In the genomic region with DNA sequence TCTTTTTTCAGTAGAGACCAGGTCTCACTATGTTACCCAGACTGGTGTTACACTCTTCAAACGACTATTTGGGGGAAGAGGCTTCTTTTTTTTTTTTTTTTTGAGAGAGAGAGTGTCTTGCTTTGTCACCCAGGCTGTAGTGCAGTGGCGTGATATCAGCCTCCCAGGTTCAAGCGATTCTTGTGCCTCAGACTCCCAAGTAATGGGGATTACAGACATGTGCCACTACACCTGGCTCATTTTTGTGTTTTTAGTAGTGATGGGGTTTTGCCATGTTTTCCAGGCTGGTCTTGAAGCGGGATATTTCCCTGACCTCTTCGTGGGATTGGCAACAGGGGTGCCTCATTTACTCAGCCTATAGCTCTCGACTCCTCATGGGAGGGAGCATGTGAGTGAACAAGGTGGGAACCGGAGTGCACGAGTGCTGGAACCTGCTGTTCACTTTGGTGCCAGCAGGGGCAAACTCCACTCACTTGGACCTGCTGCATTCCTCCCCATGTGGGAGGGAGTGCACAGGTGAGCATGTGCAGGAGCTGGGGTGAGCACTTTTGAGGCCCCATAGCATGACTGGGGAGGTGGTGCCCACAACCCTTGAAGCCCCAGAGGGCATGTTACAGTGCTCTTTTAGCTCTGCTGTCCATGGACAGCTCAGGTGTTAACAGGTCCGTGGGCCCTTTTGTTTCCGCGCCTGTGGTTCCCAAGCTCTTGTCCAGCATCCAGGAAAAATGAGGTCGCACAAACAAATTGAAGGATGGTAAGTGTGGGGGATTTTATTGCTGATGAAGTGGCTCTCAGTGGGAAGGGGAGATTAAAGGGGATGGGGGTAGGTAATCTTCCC, we compare ENCODE assay signal across 7 cellular contexts.
DNase-seq lines count a peak whose midpoint lies in the region; TF ChIP-seq lines count a peak whose summit lies in the region.

No MANE protein-coding gene starts in this region.

- no peaks in the 10 kb centered on the region for H3F3A ChIP-seq in DOHH2 (ENCODE audit: control insufficient read depth, insufficient read depth)

- H3K27me3 ChIP-seq in DOHH2 (ENCODE audit: control insufficient read depth, low read length): no peaks in the 10 kb centered on the region
- H3K27me3 ChIP-seq in KMS-11 (ENCODE audit: insufficient read depth, low read depth): no peaks in the 10 kb centered on the region
- no peaks in the 10 kb centered on the region for H3K27me3 ChIP-seq in mammary epithelial cell (ENCODE audit: insufficient read depth, low read length)

- H3K4me1 ChIP-seq in DOHH2 (ENCODE audit: control insufficient read depth, low read length) (peaks cover 8% of the 10 kb centered on the region), KMS-11 (ENCODE audit: low read depth, poor library complexity, severe bottlenecking) (peaks cover 8% of the 10 kb centered on the region), mammary epithelial cell (ENCODE audit: insufficient read depth, low read length) (no peaks in the 10 kb centered on the region)

- no peak overlapping the region for H3K4me3 ChIP-seq in DOHH2 (ENCODE audit: low read length)
- no peak overlapping the region for H3K4me3 ChIP-seq in KMS-11 (IDR thresholded peaks at IDR 0.05; ENCODE audit: insufficient read depth, low read depth, low read length)
- no peak overlapping the region for H3K4me3 ChIP-seq in mammary epithelial cell (replicated peaks in 1 of 3; ENCODE audit: insufficient read depth in 1 of 3, low read depth in 2 of 3, low read length in 3 of 3)

- BruUV-seq in mammary epithelial cell (replicated peaks; lab: Mats Ljungman, UMichigan): no TSS peak

- DNase-seq in mammary epithelial cell (no peak), middle frontal gyrus (ENCODE audit: extremely low spot score, low spot score) (no peak), GM20000 (ENCODE audit: low spot score) (no peak), NCI-H2029 treated with DMSO at 0.1 percent for 48 hours (lab: John Stamatoyannopoulos, UW) (no peak)

- H4K20me1 ChIP-seq in DOHH2 (ENCODE audit: control insufficient read depth, insufficient read depth, low read depth, low read length): no peaks in the 10 kb centered on the region
- H4K20me1 ChIP-seq in KMS-11 (ENCODE audit: insufficient read depth): no peaks in the 10 kb centered on the region
- no peaks in the 10 kb centered on the region for H4K20me1 ChIP-seq in mammary epithelial cell (ENCODE audit: insufficient read depth, low read length)

- no peaks in the 10 kb centered on the region for H3K9me3 Mint-ChIP-seq in nephron

- intact Hi-C loops in mammary epithelial cell (cut with micrococcal nuclease): no loop called here

- dilution Hi-C loops in mammary epithelial cell (cut with HindIII; ENCODE audit: low sequenced_read_pairs): no loop called here

- H3K9me3 ChIP-seq in DOHH2 (ENCODE audit: control insufficient read depth, insufficient read depth, low read length) (peaks cover 14% of the 10 kb centered on the region; the same call in 1 of the 2 replicates), mammary epithelial cell (replicated peaks; ENCODE audit: insufficient read depth, low read length) (no peaks in the 10 kb centered on the region)

- peaks cover 4% of the 10 kb centered on the region for H3K36me3 Mint-ChIP-seq in nephron (ENCODE audit: low read depth)

- no peak overlapping the region for H3K9ac ChIP-seq in KMS-11
- H3K9ac ChIP-seq in mammary epithelial cell (ENCODE audit: insufficient read depth, low read length): no peak overlapping the region

- in situ Hi-C loops in mammary epithelial cell (cut with MboI; ENCODE audit: low sequenced_read_pairs in 2 of 2): no loop called here

- H3K79me2 ChIP-seq in DOHH2 (ENCODE audit: control insufficient read depth, low read length): no peaks in the 10 kb centered on the region
- no peaks in the 10 kb centered on the region for H3K79me2 ChIP-seq in KMS-11 (ENCODE audit: insufficient read depth, low read depth)
- no peaks in the 10 kb centered on the region for H3K79me2 ChIP-seq in mammary epithelial cell (ENCODE audit: insufficient read depth, low read length)

- no peak overlapping the region for H3K27ac Mint-ChIP-seq in nephron

- H3K36me3 ChIP-seq in DOHH2 (ENCODE audit: control insufficient read depth, low read length): no peaks in the 10 kb centered on the region
- H3K36me3 ChIP-seq in KMS-11 (ENCODE audit: insufficient read depth): no peaks in the 10 kb centered on the region
- no peaks in the 10 kb centered on the region for H3K36me3 ChIP-seq in mammary epithelial cell (ENCODE audit: insufficient read depth, low read length)

- H3K4me1 Mint-ChIP-seq in nephron: peaks cover 8% of the 10 kb centered on the region

- H3K27ac ChIP-seq in DOHH2 (ENCODE audit: low read depth, low read length) (no peak overlapping the region), KMS-11 (no peak overlapping the region), mammary epithelial cell (ENCODE audit: insufficient read depth, low read depth, low read length) (no peak overlapping the region)

- peaks cover 6% of the 10 kb centered on the region for H3K27me3 Mint-ChIP-seq in nephron (ENCODE audit: low read depth)

- no peaks in the 10 kb centered on the region for H3K9me2 ChIP-seq in DOHH2 (replicated peaks; ENCODE audit: control insufficient read depth, low read length)

- 87% methylated on average over 10 of the region's 12 CpGs for WGBS in mammary epithelial cell (ENCODE audit: low coverage, missing lambda C conversion rate)

- H3K4me2 ChIP-seq in DOHH2 (ENCODE audit: low read length) (no peak overlapping the region), KMS-11 (no peak overlapping the region), mammary epithelial cell (ENCODE audit: insufficient read depth, low read depth, low read length) (no peak overlapping the region)

- H2AFZ ChIP-seq in KMS-11 (ENCODE audit: low read depth): no peak overlapping the region
- H2AFZ ChIP-seq in mammary epithelial cell (ENCODE audit: low read depth, low read length): no peak overlapping the region

- CTCF ChIA-PET in mammary epithelial cell (lab: Charles Lee; ENCODE audit: low non-redundant PET): interaction anchor here (0.6 kb wide), 1 partner anchor 109 kb away, joined by 3 read pairs; no protein-coding TSS in a partner anchor

- TF ChIP-seq CTCF in DOHH2 (IDR thresholded peaks at IDR 0.05; ENCODE audit: low read depth, low read length, poor library complexity, severe bottlenecking): peak; percentile 59
- TF ChIP-seq CTCF in KMS-11 (conservative IDR thresholded peaks at IDR 0.05; ENCODE audit: low read depth, low read length): peak; percentile 34; the same call in 1 of the 2 replicates
- peak; percentile 45 to 46 for TF ChIP-seq CTCF in mammary epithelial cell (conservative IDR thresholded peaks at IDR 0.05 in 1 of 2, IDR thresholded peaks at IDR 0.05 in 1 of 2; ENCODE audit: extremely low read depth in 1 of 2, insufficient read depth in 1 of 2, low read depth in 1 of 2, low read length in 2 of 2)
- TF ChIP-seq CTCF in nephron (IDR thresholded peaks at IDR 0.05; ENCODE audit: unreplicated experiment in 3 of 3): peak; percentile 9 to 42 (median 40)
- TF ChIP-seq CTCF in GM20000 (IDR thresholded peaks at IDR 0.05; ENCODE audit: extremely low read depth, missing control alignments): no peak

- H3K4me3 Mint-ChIP-seq in nephron: no peak overlapping the region
